Comparison of ENCODE assay signal across 21 cellular contexts in genomic region chr1:25098717-25099116, GRCh38.
DNase-seq lines count a peak whose midpoint lies in the region; ATAC-seq and TF ChIP-seq lines count a peak whose summit lies in the region.
"Had no signal": no experiment of that assay in that cellular context is flagged by ENCODE, and none has a peak within 500 bp of the region (broad histone marks: within the 10 kb centered on the region; RNA-seq: fewer than 3 reads in every experiment).

No MANE protein-coding gene starts in this region.

- peak overlapping the region; percentile 4 for H3K4me3 Mint-ChIP-seq in activated CD4-positive, alpha-beta T cell treated with anti-CD3 and anti-CD28 coated beads, Interleukin-2, amount 10 ng/mL, durations not matched to agents 24 days and 14 days
- H3K4me3 Mint-ChIP-seq in activated T-cell treated with anti-CD3 and anti-CD28 coated beads, Interleukin-2, amount 50 U/mL, for 4 hours, result no peak overlapping the region
- H3K4me3 Mint-ChIP-seq: activated B cell treated with CpG ODN at 0.5 μM for 24 hours; activated naive CD4-positive, alpha-beta T cell treated with anti-CD3 and anti-CD28 coated beads for 36 hours had no signal

- H3K9me3 ChIP-seq in HEK293 (ENCODE audit: control insufficient read depth, insufficient read depth, low read depth, low read length), result no peaks in the 10 kb centered on the region
- H3K9me3 ChIP-seq: ascending aorta, BE2C, lower lobe of right lung, MG63, mucosa of descending colon, prostate gland, uterus had no signal

- H3K9me3 Mint-ChIP-seq in activated CD4-positive, alpha-beta T cell treated with anti-CD3 and anti-CD28 coated beads, Interleukin-2, amount 10 ng/mL, durations not matched to agents 24 days and 14 days, result no peaks in the 10 kb centered on the region
- no peaks in the 10 kb centered on the region for H3K9me3 Mint-ChIP-seq in activated T-cell treated with anti-CD3 and anti-CD28 coated beads, Interleukin-2, amount 50 U/mL, for 4 hours
- H3K9me3 Mint-ChIP-seq: activated B cell treated with CpG ODN at 0.5 μM for 24 hours had no signal

- H3K27ac ChIP-seq in HEK293 (ENCODE audit: extremely low read depth, low read depth, low read length) (no peak overlapping the region), caudate nucleus (ENCODE audit: low read depth, low read length) (peak overlapping the region; percentile 26)
- H3K27ac ChIP-seq: ascending aorta, lower lobe of right lung, prostate gland, uterus had no signal

- POLR2A ChIA-PET in HEK293 (lab: Yijun Ruan, JAX), result no interaction called here

- CTCF ChIA-PET in HEK293 (lab: Yijun Ruan, JAX), result interaction anchor here (0.7 to 4.2 kb wide), 6 partner anchors 14 to 250 kb away, joined by 3 to 39 read pairs (median 5); no protein-coding TSS in a partner anchor

- DNase-seq in activated CD4-positive, alpha-beta T cell treated with anti-CD3 and anti-CD28 coated beads, Interleukin-2, amount 10 ng/mL, durations not matched to agents 24 days and 14 days, result no peak
- no peak for DNase-seq in activated CD4-positive, alpha-beta T cell treated with anti-CD3 and anti-CD28 coated beads, Interleukin-2, amount 50 U/mL, for 4 hours
- no peak for DNase-seq in caudate nucleus (lab: John Stamatoyannopoulos, UW)
- DNase-seq in retina, result peak; percentile 48
- DNase-seq in activated T-cell treated with anti-CD3 and anti-CD28 coated beads, Interleukin-2, amount 50 U/mL, for 4 hours, result no peak
- DNase-seq: activated B cell treated with CpG ODN at 0.5 μM for 24 hours, GOT3, kidney glomerular epithelial cell, lower lobe of right lung, MG63, NCI-H1436, NCI-H446 treated with DMSO at 0.1 percent for 48 hours, uterus had no signal

- ATAC-seq in HG02870 (IDR thresholded peaks at IDR 0.05; ENCODE audit: unreplicated experiment) (no peak), GM18867 (IDR thresholded peaks at IDR 0.05; ENCODE audit: unreplicated experiment) (no peak)
- no peak for ATAC-seq in activated T-cell treated with anti-CD3 and anti-CD28 coated beads, Interleukin-2, amount 50 U/mL, for 4 hours

- no peaks in the 10 kb centered on the region for H3K36me3 ChIP-seq in HEK293 (ENCODE audit: control insufficient read depth in 2 of 2, insufficient read depth in 1 of 2, low read length in 2 of 2)
- H3K36me3 ChIP-seq: ascending aorta, BE2C, lower lobe of right lung, MG63, prostate gland, uterus had no signal

- intact Hi-C loops in activated CD4-positive, alpha-beta T cell treated with anti-CD3 and anti-CD28 coated beads, Interleukin-2, amount 10 ng/mL, durations not matched to agents 24 days and 14 days (cut with micrococcal nuclease), result no loop called here

- H3K27me3 Mint-ChIP-seq in activated CD4-positive, alpha-beta T cell treated with anti-CD3 and anti-CD28 coated beads, Interleukin-2, amount 10 ng/mL, durations not matched to agents 24 days and 14 days, result peaks cover 3% of the 10 kb centered on the region
- H3K27me3 Mint-ChIP-seq in activated T-cell treated with anti-CD3 and anti-CD28 coated beads, Interleukin-2, amount 50 U/mL, for 4 hours (ENCODE audit: low read depth), result peaks cover 4% of the 10 kb centered on the region
- H3K27me3 Mint-ChIP-seq: activated B cell treated with CpG ODN at 0.5 μM for 24 hours had no signal

- H3K4me1 ChIP-seq in HEK293 (ENCODE audit: control insufficient read depth, insufficient read depth, low read length), result no peaks in the 10 kb centered on the region
- H3K4me1 ChIP-seq: ascending aorta, BE2C, lower lobe of right lung, prostate gland, uterus had no signal

- TF ChIP-seq CTCF in HEK293 (tag by site-specific recombination; IDR thresholded peaks at IDR 0.05), result no peak

- no peak overlapping the region for H3K4me3 ChIP-seq in HEK293 (ENCODE audit: low read depth, low read length)
- H3K4me3 ChIP-seq: ascending aorta, lower lobe of right lung, MG63, mucosa of descending colon, prostate gland, uterus had no signal

- H3K4me1 Mint-ChIP-seq in activated CD4-positive, alpha-beta T cell treated with anti-CD3 and anti-CD28 coated beads, Interleukin-2, amount 10 ng/mL, durations not matched to agents 24 days and 14 days, result peaks cover 78% of the 10 kb centered on the region
- peaks cover 65% of the 10 kb centered on the region for H3K4me1 Mint-ChIP-seq in activated T-cell treated with anti-CD3 and anti-CD28 coated beads, Interleukin-2, amount 50 U/mL, for 4 hours (ENCODE audit: low read depth)

- H3K36me3 Mint-ChIP-seq in activated CD4-positive, alpha-beta T cell treated with anti-CD3 and anti-CD28 coated beads, Interleukin-2, amount 10 ng/mL, durations not matched to agents 24 days and 14 days (ENCODE audit: low read depth), result peaks cover 3% of the 10 kb centered on the region
- H3K36me3 Mint-ChIP-seq in activated T-cell treated with anti-CD3 and anti-CD28 coated beads, Interleukin-2, amount 50 U/mL, for 4 hours (ENCODE audit: insufficient read depth), result no peaks in the 10 kb centered on the region

- H3K27ac Mint-ChIP-seq in activated CD4-positive, alpha-beta T cell treated with anti-CD3 and anti-CD28 coated beads, Interleukin-2, amount 10 ng/mL, durations not matched to agents 24 days and 14 days, result peak overlapping the region; percentile 56
- H3K27ac Mint-ChIP-seq: activated B cell treated with CpG ODN at 0.5 μM for 24 hours had no signal

TF ChIP-seq in HEK293, 187 proteins besides CTCF, POLR2A, EP300 and RAD21:
- no peak for TF ChIP-seq ZNF140 (tag by site-specific recombination; IDR thresholded peaks at IDR 0.05)
- peak; percentile 92 for TF ChIP-seq ZFHX2 (tag by site-specific recombination; conservative IDR thresholded peaks at IDR 0.05)
- TF ChIP-seq EGR2 (tag by site-specific recombination; IDR thresholded peaks at IDR 0.05; ENCODE audit: low read depth), result peak; percentile 91
